1 cellular context compared by ENCODE assay signal in genomic region chr22:19965771-19966709, GRCh38.
TF ChIP-seq lines count a peak whose summit lies in the region.

No MANE protein-coding gene starts in this region.

TF ChIP-seq in K562, 482 proteins besides CTCF, POLR2A, EP300 and RAD21 (continues in another document):
- 0 out of 2 replicates have a peak, but pooled peaks have one; percentile 32 for TF ChIP-seq ZNF583 (CRISPR knock-in tag; IDR thresholded peaks at IDR 0.05)
- TF ChIP-seq STAT5A (IDR thresholded peaks at IDR 0.05; ENCODE audit: borderline replicate concordance, low read length), result no peak
- peak; percentile 97 for TF ChIP-seq CEBPB (tag; IDR thresholded peaks at IDR 0.05)
- no peak for TF ChIP-seq SIRT6 (IDR thresholded peaks at IDR 0.05; ENCODE audit: low read depth, low read length)
- TF ChIP-seq, protein P1, sequence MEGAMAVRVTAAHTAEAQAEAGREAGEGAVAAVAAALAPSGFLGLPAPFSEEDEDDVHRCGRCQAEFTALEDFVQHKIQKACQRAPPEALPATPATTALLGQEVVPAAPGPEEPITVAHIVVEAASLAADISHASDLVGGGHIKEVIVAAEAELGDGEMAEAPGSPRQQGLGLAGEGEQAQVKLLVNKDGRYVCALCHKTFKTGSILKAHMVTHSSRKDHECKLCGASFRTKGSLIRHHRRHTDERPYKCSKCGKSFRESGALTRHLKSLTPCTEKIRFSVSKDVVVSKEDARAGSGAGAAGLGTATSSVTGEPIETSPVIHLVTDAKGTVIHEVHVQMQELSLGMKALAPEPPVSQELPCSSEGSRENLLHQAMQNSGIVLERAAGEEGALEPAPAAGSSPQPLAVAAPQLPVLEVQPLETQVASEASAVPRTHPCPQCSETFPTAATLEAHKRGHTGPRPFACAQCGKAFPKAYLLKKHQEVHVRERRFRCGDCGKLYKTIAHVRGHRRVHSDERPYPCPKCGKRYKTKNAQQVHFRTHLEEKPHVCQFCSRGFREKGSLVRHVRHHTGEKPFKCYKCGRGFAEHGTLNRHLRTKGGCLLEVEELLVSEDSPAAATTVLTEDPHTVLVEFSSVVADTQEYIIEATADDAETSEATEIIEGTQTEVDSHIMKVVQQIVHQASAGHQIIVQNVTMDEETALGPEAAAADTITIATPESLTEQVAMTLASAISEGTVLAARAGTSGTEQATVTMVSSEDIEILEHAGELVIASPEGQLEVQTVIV (CRISPR knock-in tag; IDR thresholded peaks at IDR 0.05; ENCODE audit: borderline replicate concordance), result peak; percentile 69; the same call in 1 of the 2 replicates
- TF ChIP-seq NCOR1 (IDR thresholded peaks at IDR 0.05), result no peak
- 0 out of 2 replicates have a peak, but pooled peaks have one; percentile 30 for TF ChIP-seq NBN (IDR thresholded peaks at IDR 0.05; ENCODE audit: low read depth)
- TF ChIP-seq MBD2 (IDR thresholded peaks at IDR 0.05; ENCODE audit: borderline replicate concordance, low read depth), result no peak
- TF ChIP-seq, protein P2, sequence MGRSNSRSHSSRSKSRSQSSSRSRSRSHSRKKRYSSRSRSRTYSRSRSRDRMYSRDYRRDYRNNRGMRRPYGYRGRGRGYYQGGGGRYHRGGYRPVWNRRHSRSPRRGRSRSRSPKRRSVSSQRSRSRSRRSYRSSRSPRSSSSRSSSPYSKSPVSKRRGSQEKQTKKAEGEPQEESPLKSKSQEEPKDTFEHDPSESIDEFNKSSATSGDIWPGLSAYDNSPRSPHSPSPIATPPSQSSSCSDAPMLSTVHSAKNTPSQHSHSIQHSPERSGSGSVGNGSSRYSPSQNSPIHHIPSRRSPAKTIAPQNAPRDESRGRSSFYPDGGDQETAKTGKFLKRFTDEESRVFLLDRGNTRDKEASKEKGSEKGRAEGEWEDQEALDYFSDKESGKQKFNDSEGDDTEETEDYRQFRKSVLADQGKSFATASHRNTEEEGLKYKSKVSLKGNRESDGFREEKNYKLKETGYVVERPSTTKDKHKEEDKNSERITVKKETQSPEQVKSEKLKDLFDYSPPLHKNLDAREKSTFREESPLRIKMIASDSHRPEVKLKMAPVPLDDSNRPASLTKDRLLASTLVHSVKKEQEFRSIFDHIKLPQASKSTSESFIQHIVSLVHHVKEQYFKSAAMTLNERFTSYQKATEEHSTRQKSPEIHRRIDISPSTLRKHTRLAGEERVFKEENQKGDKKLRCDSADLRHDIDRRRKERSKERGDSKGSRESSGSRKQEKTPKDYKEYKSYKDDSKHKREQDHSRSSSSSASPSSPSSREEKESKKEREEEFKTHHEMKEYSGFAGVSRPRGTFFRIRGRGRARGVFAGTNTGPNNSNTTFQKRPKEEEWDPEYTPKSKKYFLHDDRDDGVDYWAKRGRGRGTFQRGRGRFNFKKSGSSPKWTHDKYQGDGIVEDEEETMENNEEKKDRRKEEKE (IDR thresholded peaks at IDR 0.05; ENCODE audit: borderline replicate concordance in 1 of 2, control insufficient read depth in 1 of 2, low read depth in 2 of 2, low read length in 1 of 2), result no peak
- TF ChIP-seq SPI1 (IDR thresholded peaks at IDR 0.05; ENCODE audit: borderline replicate concordance, low read depth, low read length), result peak; percentile 51; the same call in 1 of the 2 replicates
- TF ChIP-seq, protein P3, sequence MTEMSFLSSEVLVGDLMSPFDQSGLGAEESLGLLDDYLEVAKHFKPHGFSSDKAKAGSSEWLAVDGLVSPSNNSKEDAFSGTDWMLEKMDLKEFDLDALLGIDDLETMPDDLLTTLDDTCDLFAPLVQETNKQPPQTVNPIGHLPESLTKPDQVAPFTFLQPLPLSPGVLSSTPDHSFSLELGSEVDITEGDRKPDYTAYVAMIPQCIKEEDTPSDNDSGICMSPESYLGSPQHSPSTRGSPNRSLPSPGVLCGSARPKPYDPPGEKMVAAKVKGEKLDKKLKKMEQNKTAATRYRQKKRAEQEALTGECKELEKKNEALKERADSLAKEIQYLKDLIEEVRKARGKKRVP (CRISPR knock-in tag; IDR thresholded peaks at IDR 0.05), result no peak
- no peak for TF ChIP-seq ILF3 (IDR thresholded peaks at IDR 0.05; ENCODE audit: borderline replicate concordance)
- TF ChIP-seq NFRKB (IDR thresholded peaks at IDR 0.05; ENCODE audit: low read depth), result no peak
- TF ChIP-seq STAT6 (CRISPR knock-in tag; IDR thresholded peaks at IDR 0.05), result 0 out of 2 replicates have a peak, but pooled peaks have one; percentile 30
- peak; percentile 59 for TF ChIP-seq NFIX (CRISPR knock-in tag; IDR thresholded peaks at IDR 0.05; ENCODE audit: low read depth)
- 0 out of 2 replicates have a peak, but pooled peaks have one; percentile 58 for TF ChIP-seq DPF2 (IDR thresholded peaks at IDR 0.05)
- TF ChIP-seq MBD1 (CRISPR knock-in tag; IDR thresholded peaks at IDR 0.05), result no peak
- no peak for TF ChIP-seq ZNF551 (CRISPR knock-in tag; IDR thresholded peaks at IDR 0.05)
- TF ChIP-seq SMAD4 (CRISPR knock-in tag; conservative IDR thresholded peaks at IDR 0.05), result peak; percentile 32; the same call in 1 of the 2 replicates
- TF ChIP-seq HNRNPUL1 (IDR thresholded peaks at IDR 0.05; ENCODE audit: low read length), result no peak; the same call in 1 of the 2 replicates
- TF ChIP-seq MTA3 (IDR thresholded peaks at IDR 0.05; ENCODE audit: borderline replicate concordance), result peak; percentile 45; the same call in 1 of the 2 replicates
- TF ChIP-seq THRB (CRISPR knock-in tag; conservative IDR thresholded peaks at IDR 0.05), result 0 out of 2 replicates have a peak, but pooled peaks have one; percentile 8
- no peak for TF ChIP-seq HMGN3 (IDR thresholded peaks at IDR 0.05; ENCODE audit: borderline replicate concordance, extremely low read depth, insufficient read length, low read depth, low read length)
- peak; percentile 97 for TF ChIP-seq NFIC (IDR thresholded peaks at IDR 0.05)
- peak in 1 of 2 experiments; percentile 64; a peak in 2 of 4 replicates for TF ChIP-seq RCOR1 (IDR thresholded peaks at IDR 0.05; ENCODE audit: borderline replicate concordance in 1 of 2, low read depth in 2 of 2, low read length in 2 of 2)
- TF ChIP-seq ZNF668 (CRISPR knock-in tag; IDR thresholded peaks at IDR 0.05), result 0 out of 2 replicates have a peak, but pooled peaks have one; percentile 55
- peak; percentile 49; the same call in 1 of the 2 replicates for TF ChIP-seq RB1 (IDR thresholded peaks at IDR 0.05; ENCODE audit: low read depth)
- no peak for TF ChIP-seq TGIF2 (CRISPR knock-in tag; IDR thresholded peaks at IDR 0.05)
- no peak for TF ChIP-seq DLX4 (CRISPR knock-in tag; IDR thresholded peaks at IDR 0.05)
- TF ChIP-seq ELF2 (CRISPR knock-in tag; IDR thresholded peaks at IDR 0.05), result no peak
- no peak; the same call in 1 of the 2 replicates for TF ChIP-seq JUND (IDR thresholded peaks at IDR 0.05; ENCODE audit: borderline replicate concordance, low read depth, low read length)
- TF ChIP-seq JUND (tag; IDR thresholded peaks at IDR 0.05; ENCODE audit: borderline replicate concordance, low read depth, low read length), result peak; percentile 52; the same call in 1 of the 3 replicates
- TF ChIP-seq RBM25 (IDR thresholded peaks at IDR 0.05; ENCODE audit: low read depth, low read length, severe bottlenecking), result no peak
- 0 out of 2 replicates have a peak, but pooled peaks have one; percentile 25 for TF ChIP-seq MAFF (IDR thresholded peaks at IDR 0.05; ENCODE audit: low read length)
- TF ChIP-seq PRDM10 (IDR thresholded peaks at IDR 0.05; ENCODE audit: partially characterized antibody), result no peak
- TF ChIP-seq ETS2 (tag; IDR thresholded peaks at IDR 0.05; ENCODE audit: borderline replicate concordance, poor library complexity, severe bottlenecking), result no peak
- no peak for TF ChIP-seq ZNF584 (CRISPR knock-in tag; IDR thresholded peaks at IDR 0.05; ENCODE audit: low read depth)
- TF ChIP-seq, protein P4, sequence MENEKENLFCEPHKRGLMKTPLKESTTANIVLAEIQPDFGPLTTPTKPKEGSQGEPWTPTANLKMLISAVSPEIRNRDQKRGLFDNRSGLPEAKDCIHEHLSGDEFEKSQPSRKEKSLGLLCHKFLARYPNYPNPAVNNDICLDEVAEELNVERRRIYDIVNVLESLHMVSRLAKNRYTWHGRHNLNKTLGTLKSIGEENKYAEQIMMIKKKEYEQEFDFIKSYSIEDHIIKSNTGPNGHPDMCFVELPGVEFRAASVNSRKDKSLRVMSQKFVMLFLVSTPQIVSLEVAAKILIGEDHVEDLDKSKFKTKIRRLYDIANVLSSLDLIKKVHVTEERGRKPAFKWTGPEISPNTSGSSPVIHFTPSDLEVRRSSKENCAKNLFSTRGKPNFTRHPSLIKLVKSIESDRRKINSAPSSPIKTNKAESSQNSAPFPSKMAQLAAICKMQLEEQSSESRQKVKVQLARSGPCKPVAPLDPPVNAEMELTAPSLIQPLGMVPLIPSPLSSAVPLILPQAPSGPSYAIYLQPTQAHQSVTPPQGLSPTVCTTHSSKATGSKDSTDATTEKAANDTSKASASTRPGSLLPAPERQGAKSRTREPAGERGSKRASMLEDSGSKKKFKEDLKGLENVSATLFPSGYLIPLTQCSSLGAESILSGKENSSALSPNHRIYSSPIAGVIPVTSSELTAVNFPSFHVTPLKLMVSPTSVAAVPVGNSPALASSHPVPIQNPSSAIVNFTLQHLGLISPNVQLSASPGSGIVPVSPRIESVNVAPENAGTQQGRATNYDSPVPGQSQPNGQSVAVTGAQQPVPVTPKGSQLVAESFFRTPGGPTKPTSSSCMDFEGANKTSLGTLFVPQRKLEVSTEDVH (IDR thresholded peaks at IDR 0.05; ENCODE audit: low read depth, partially characterized antibody), result peak; percentile 30
- TF ChIP-seq ATF1 (CRISPR knock-in tag; IDR thresholded peaks at IDR 0.05), result no peak
- peak; percentile 69 for TF ChIP-seq ATF1 (tag; IDR thresholded peaks at IDR 0.05)
- TF ChIP-seq ZNF316 (IDR thresholded peaks at IDR 0.05), result peak; percentile 67
- no peak for TF ChIP-seq JUNB (CRISPR knock-in tag; conservative IDR thresholded peaks at IDR 0.05)
- TF ChIP-seq SUPT5H (IDR thresholded peaks at IDR 0.05), result 0 out of 2 replicates have a peak, but pooled peaks have one; percentile 38
